In genomic region chr5:74367241-74367733, GRCh38 we compare ENCODE assay signal across 32 cellular contexts.
DNase-seq lines count a peak whose midpoint lies in the region; ATAC-seq and TF ChIP-seq lines count a peak whose summit lies in the region.
"Had no signal": no experiment of that assay in that cellular context is flagged by ENCODE, and none has a peak within 500 bp of the region (broad histone marks: within the 10 kb centered on the region; RNA-seq: fewer than 3 reads in every experiment).

No MANE protein-coding gene starts in this region.

- ATAC-seq in sciatic nerve: peak; percentile 44
- ATAC-seq: activated CD4-positive, alpha-beta T cell treated with anti-CD3 and anti-CD28 coated beads for 36 hours; esophagus mucosa; foreskin keratinocyte; HCT116; upper lobe of right lung had no signal

- H3K4me3 ChIP-seq in NT2/D1 (ENCODE audit: insufficient read length, low read depth) (no peak overlapping the region), fibroblast of the aortic adventitia (ENCODE audit: low read depth, low read length) (no peak overlapping the region)
- no peak overlapping the region for H3K4me3 ChIP-seq in effector memory CD4-positive, alpha-beta T cell (ENCODE audit: insufficient read depth, low read depth, low read length, poor library complexity, severe bottlenecking)
- H3K4me3 ChIP-seq: psoas muscle, upper lobe of right lung had no signal

- H3K9me3 ChIP-seq in NT2/D1 (ENCODE audit: insufficient read depth, low read length): 0 out of 2 replicates have a peak, but pooled peaks cover 5% of the 10 kb centered on the region
- H3K9me3 ChIP-seq in effector memory CD4-positive, alpha-beta T cell (ENCODE audit: control insufficient read depth, low read length): no peaks in the 10 kb centered on the region
- H3K9me3 ChIP-seq: psoas muscle, upper lobe of right lung had no signal

- H3K36me3 ChIP-seq in NT2/D1 (ENCODE audit: insufficient read depth, insufficient read length, low read length): no peaks in the 10 kb centered on the region
- no peaks in the 10 kb centered on the region for H3K36me3 ChIP-seq in effector memory CD4-positive, alpha-beta T cell (ENCODE audit: control insufficient read depth, insufficient read depth, low read length)
- H3K36me3 ChIP-seq: upper lobe of right lung had no signal

- in situ Hi-C loops in ACHN (cut with HindIII; ENCODE audit: low pct_ligation_motif_present, low pct_unique_long_range_greater_than_20kb, low sequenced_read_pairs): no loop called here

- H3K27me3 ChIP-seq in NT2/D1 (ENCODE audit: insufficient read depth, insufficient read length): no peaks in the 10 kb centered on the region
- H3K27me3 ChIP-seq in effector memory CD4-positive, alpha-beta T cell (replicated peaks; ENCODE audit: control insufficient read depth, insufficient read depth, low read length, poor library complexity, severe bottlenecking): no peaks in the 10 kb centered on the region
- H3K27me3 ChIP-seq: foreskin keratinocyte, upper lobe of right lung had no signal

- H3K27ac ChIP-seq in effector memory CD4-positive, alpha-beta T cell (ENCODE audit: insufficient read depth, low read length, poor library complexity, severe bottlenecking): no peak overlapping the region
- H3K27ac ChIP-seq: foreskin keratinocyte, psoas muscle, upper lobe of right lung had no signal

- DNase-seq in NT2/D1 (ENCODE audit: low read depth, low spot score) (peak; percentile 8), fibroblast of the aortic adventitia (ENCODE audit: low read depth) (peak; percentile 22), islet precursor cell (peak; percentile 83), sciatic nerve (ENCODE audit: low spot score) (no peak), GM10266 (ENCODE audit: extremely low spot score) (no peak), ACHN (no peak), middle frontal gyrus (ENCODE audit: extremely low spot score, low spot score) (no peak)
- DNase-seq in effector memory CD4-positive, alpha-beta T cell: no peak
- DNase-seq: activated CD4-positive, alpha-beta T cell treated with anti-CD3 and anti-CD28 coated beads for 36 hours; activated CD8-positive, alpha-beta memory T cell treated with anti-CD3 and anti-CD28 coated beads for 24 hours; activated T-cell treated with anti-CD3 and anti-CD28 coated beads for 4 hours; AML-193; Calu3; CD4-positive, CD25-positive, alpha-beta regulatory T cell; central memory CD4-positive, alpha-beta T cell; cortex of kidney; DMS79 treated with DMSO at 0.1 percent for 48 hours; foreskin keratinocyte; GF-D8; Karpas-422; kidney glomerular epithelial cell; NCI-H1417 treated with DMSO at 0.1 percent for 48 hours; NCI-H2081; NCI-H2227 treated with DMSO at 0.1 percent for 48 hours; NCI-H526; SIG-M5; stimulated activated CD4-positive, alpha-beta T cell treated with anti-CD3 and anti-CD28 coated beads, Interleukin-15, amount 100 ng/mL, for 24 hours; stimulated activated CD4-positive, alpha-beta T cell treated with anti-CD3 and anti-CD28 coated beads, Interleukin-4, amount 100 ng/mL, for 4 hours; upper lobe of right lung had no signal

- intact Hi-C loops in sciatic nerve (cut with DNase I): no loop called here

- H3K4me1 ChIP-seq in NT2/D1 (ENCODE audit: insufficient read depth, insufficient read length): peaks cover 10% of the 10 kb centered on the region
- H3K4me1 ChIP-seq in effector memory CD4-positive, alpha-beta T cell (ENCODE audit: control insufficient read depth, insufficient read depth, low read length, poor library complexity, severe bottlenecking): no peaks in the 10 kb centered on the region
- H3K4me1 ChIP-seq: foreskin keratinocyte had no signal

- peak overlapping the region; percentile 6 for H3K9ac ChIP-seq in NT2/D1 (ENCODE audit: insufficient read length, low read depth)

- TF ChIP-seq CTCF in fibroblast of the aortic adventitia (IDR thresholded peaks at IDR 0.05; ENCODE audit: insufficient read depth, low read length): no peak
- no peak for TF ChIP-seq CTCF in GM10266 (IDR thresholded peaks at IDR 0.05; ENCODE audit: control insufficient read depth, insufficient read depth, low read depth, missing control alignments)

Comparison
In these comparisons a context has a peak if more than half of its experiments do, and no peak if none do; other contexts are left out.
1. DNase-seq: peak in NT2/D1 (single experiment), fibroblast of the aortic adventitia (single experiment) and islet precursor cell (single experiment); none in sciatic nerve (single experiment), effector memory CD4-positive, alpha-beta T cell (0 of 3), GM10266 (single experiment), ACHN (single experiment) and middle frontal gyrus (single experiment).